ENCODE assay signal across 1 cellular context in the genomic region with DNA sequence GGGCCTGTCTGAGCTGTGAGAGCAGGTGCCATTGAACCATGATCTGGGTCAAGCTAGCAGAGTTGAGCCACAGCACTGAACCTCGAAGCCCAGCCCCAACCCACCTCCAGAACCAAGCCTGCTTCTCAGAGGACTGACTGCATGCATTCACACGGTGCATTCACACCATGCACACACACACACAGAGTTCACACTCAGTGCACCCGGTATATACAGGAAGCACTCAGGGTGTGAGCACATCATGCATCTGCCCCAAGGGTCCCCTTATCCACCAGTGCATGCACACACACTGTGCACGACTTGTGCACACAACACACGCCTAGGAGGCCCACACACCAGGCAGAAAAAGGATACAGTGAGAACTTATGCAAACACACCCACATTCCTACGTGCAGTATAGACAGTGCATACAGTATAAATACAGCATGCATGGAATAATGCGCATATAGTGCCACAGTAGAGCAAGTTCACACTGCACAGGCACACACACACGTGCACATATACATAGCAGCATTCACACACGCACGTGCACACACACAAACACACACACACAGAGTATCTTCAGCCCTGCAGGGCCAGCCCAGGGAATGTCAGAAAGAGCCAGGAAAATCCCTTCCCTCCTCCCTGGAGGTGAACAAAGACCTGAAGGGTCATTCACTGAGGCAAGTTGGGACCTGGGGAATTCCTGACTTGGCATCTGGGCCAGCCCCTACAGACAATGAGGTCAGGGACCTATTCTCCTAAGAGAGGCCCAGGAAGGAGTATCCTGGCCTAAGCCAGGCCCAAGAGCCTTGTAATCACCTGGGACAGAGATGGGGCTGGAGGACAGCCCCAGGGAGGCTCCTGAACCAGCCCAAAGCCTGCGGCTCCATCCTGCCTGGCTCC.
TF ChIP-seq lines count a peak whose summit lies in the region.

No MANE protein-coding gene starts in this region.

TF ChIP-seq in HepG2, 621 proteins besides CTCF, POLR2A, EP300 and RAD21:
- TF ChIP-seq ZNF572 (CRISPR knock-in tag; IDR thresholded peaks at IDR 0.05): no peak
- 0 out of 2 replicates have a peak, but pooled peaks have one; percentile 64 for TF ChIP-seq ZSCAN29 (CRISPR knock-in tag; conservative IDR thresholded peaks at IDR 0.05)
- TF ChIP-seq YEATS4 (CRISPR knock-in tag; IDR thresholded peaks at IDR 0.05; ENCODE audit: borderline replicate concordance): no peak
- TF ChIP-seq, protein P1, sequence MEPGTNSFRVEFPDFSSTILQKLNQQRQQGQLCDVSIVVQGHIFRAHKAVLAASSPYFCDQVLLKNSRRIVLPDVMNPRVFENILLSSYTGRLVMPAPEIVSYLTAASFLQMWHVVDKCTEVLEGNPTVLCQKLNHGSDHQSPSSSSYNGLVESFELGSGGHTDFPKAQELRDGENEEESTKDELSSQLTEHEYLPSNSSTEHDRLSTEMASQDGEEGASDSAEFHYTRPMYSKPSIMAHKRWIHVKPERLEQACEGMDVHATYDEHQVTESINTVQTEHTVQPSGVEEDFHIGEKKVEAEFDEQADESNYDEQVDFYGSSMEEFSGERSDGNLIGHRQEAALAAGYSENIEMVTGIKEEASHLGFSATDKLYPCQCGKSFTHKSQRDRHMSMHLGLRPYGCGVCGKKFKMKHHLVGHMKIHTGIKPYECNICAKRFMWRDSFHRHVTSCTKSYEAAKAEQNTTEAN (CRISPR knock-in tag; conservative IDR thresholded peaks at IDR 0.05): peak; percentile 59; the same call in 1 of the 2 replicates
- TF ChIP-seq, protein P2, sequence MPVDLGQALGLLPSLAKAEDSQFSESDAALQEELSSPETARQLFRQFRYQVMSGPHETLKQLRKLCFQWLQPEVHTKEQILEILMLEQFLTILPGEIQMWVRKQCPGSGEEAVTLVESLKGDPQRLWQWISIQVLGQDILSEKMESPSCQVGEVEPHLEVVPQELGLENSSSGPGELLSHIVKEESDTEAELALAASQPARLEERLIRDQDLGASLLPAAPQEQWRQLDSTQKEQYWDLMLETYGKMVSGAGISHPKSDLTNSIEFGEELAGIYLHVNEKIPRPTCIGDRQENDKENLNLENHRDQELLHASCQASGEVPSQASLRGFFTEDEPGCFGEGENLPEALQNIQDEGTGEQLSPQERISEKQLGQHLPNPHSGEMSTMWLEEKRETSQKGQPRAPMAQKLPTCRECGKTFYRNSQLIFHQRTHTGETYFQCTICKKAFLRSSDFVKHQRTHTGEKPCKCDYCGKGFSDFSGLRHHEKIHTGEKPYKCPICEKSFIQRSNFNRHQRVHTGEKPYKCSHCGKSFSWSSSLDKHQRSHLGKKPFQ (CRISPR knock-in tag; IDR thresholded peaks at IDR 0.05; ENCODE audit: insufficient replicate concordance): peak; percentile 97
- TF ChIP-seq BHLHE40 (IDR thresholded peaks at IDR 0.05; ENCODE audit: low read length): peak; percentile 6; the same call in 1 of the 2 replicates
- TF ChIP-seq ZNF20 (CRISPR knock-in tag; IDR thresholded peaks at IDR 0.05): no peak
- TF ChIP-seq, protein P3, sequence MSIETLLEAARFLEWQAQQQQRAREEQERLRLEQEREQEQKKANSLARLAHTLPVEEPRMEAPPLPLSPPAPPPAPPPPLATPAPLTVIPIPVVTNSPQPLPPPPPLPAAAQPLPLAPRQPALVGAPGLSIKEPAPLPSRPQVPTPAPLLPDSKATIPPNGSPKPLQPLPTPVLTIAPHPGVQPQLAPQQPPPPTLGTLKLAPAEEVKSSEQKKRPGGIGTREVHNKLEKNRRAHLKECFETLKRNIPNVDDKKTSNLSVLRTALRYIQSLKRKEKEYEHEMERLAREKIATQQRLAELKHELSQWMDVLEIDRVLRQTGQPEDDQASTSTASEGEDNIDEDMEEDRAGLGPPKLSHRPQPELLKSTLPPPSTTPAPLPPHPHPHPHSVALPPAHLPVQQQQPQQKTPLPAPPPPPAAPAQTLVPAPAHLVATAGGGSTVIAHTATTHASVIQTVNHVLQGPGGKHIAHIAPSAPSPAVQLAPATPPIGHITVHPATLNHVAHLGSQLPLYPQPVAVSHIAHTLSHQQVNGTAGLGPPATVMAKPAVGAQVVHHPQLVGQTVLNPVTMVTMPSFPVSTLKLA (IDR thresholded peaks at IDR 0.05): peak; percentile 41; the same call in 1 of the 2 replicates
